9 cellular contexts compared by ENCODE assay signal in genomic region chr18:63971320-63972071, GRCh38. TPM values are rescaled to one million over a fixed set of nuclear protein-coding genes. Genes with fewer than 3 reads are reported as not detected.
DNase-seq lines count a peak whose midpoint lies in the region; FAIRE-seq and TF ChIP-seq lines count a peak whose summit lies in the region.
"Had no signal": no experiment of that assay in that cellular context is flagged by ENCODE, and none has a peak within 500 bp of the region (broad histone marks: within the 10 kb centered on the region; RNA-seq: fewer than 3 reads in every experiment).

No MANE protein-coding gene starts in this region.

- H3K9ac ChIP-seq in kidney (ENCODE audit: low read length in 2 of 2), result no peak overlapping the region

- H3K4me1 Mint-ChIP-seq in activated CD4-positive, alpha-beta T cell treated with anti-CD3 and anti-CD28 coated beads, Interleukin-2, amount 10 ng/mL, durations not matched to agents 7 days and 5 days, result peaks cover 29% of the 10 kb centered on the region
- H3K4me1 Mint-ChIP-seq in activated naive CD8-positive, alpha-beta T cell treated with anti-CD3 and anti-CD28 coated beads for 36 hours, result peaks cover 36% of the 10 kb centered on the region

- H3K9me3 Mint-ChIP-seq in activated CD4-positive, alpha-beta T cell treated with anti-CD3 and anti-CD28 coated beads, Interleukin-2, amount 10 ng/mL, durations not matched to agents 7 days and 5 days, result no peaks in the 10 kb centered on the region
- no peaks in the 10 kb centered on the region for H3K9me3 Mint-ChIP-seq in activated naive CD8-positive, alpha-beta T cell treated with anti-CD3 and anti-CD28 coated beads for 36 hours

- H3K27ac ChIP-seq in kidney (ENCODE audit: low read depth in 2 of 2, low read length in 2 of 2), result peak overlapping the region in 1 of 2 donors; percentile 29

- POLR2A ChIA-PET in activated CD4-positive, alpha-beta T cell treated with anti-CD3 and anti-CD28 coated beads, Interleukin-2, amount 10 ng/mL, durations not matched to agents 7 days and 5 days (lab: Charles Lee), result no interaction called here

- H3K27me3 Mint-ChIP-seq in activated CD4-positive, alpha-beta T cell treated with anti-CD3 and anti-CD28 coated beads, Interleukin-2, amount 10 ng/mL, durations not matched to agents 7 days and 5 days, result peaks cover 3% of the 10 kb centered on the region
- H3K27me3 Mint-ChIP-seq in activated naive CD8-positive, alpha-beta T cell treated with anti-CD3 and anti-CD28 coated beads for 36 hours, result no peaks in the 10 kb centered on the region

- CTCF ChIA-PET in activated CD4-positive, alpha-beta T cell treated with anti-CD3 and anti-CD28 coated beads, Interleukin-2, amount 10 ng/mL, durations not matched to agents 7 days and 5 days (lab: Charles Lee), result interaction anchor here (0.6 to 1.1 kb wide), 2 partner anchors 8 to 35 kb away, joined by 3 read pairs; no protein-coding TSS in a partner anchor

- H3K36me3 ChIP-seq in kidney (ENCODE audit: control insufficient read depth in 1 of 2, insufficient read depth in 2 of 2, low read length in 2 of 2), result no peaks in the 10 kb centered on the region

- peak overlapping the region; percentile 91 for H3K4me3 Mint-ChIP-seq in activated CD4-positive, alpha-beta T cell treated with anti-CD3 and anti-CD28 coated beads, Interleukin-2, amount 10 ng/mL, durations not matched to agents 7 days and 5 days
- peak overlapping the region; percentile 88 for H3K4me3 Mint-ChIP-seq in activated naive CD8-positive, alpha-beta T cell treated with anti-CD3 and anti-CD28 coated beads for 36 hours

- DNase-seq in activated CD4-positive, alpha-beta T cell treated with anti-CD3 and anti-CD28 coated beads, Interleukin-2, amount 10 ng/mL, durations not matched to agents 7 days and 5 days, result no peak
- DNase-seq in activated CD4-positive, alpha-beta T cell treated with anti-CD3 and anti-CD28 coated beads for 4 hours, result no peak
- no peak for DNase-seq in activated naive CD8-positive, alpha-beta T cell treated with anti-CD3 and anti-CD28 coated beads for 36 hours
- no peak for DNase-seq in kidney
- DNase-seq in superior temporal gyrus (ENCODE audit: extremely low spot score), result peak; percentile 58
- no peak for DNase-seq in GM03348 (ENCODE audit: low spot score)
- no peak for DNase-seq in NCI-H2171 (lab: John Stamatoyannopoulos, UW)
- DNase-seq in stimulated activated CD4-positive, alpha-beta T cell treated with anti-CD3 and anti-CD28 coated beads, Interleukin-15, amount 100 ng/mL, for 24 hours, result no peak

- H3K27ac Mint-ChIP-seq in activated CD4-positive, alpha-beta T cell treated with anti-CD3 and anti-CD28 coated beads, Interleukin-2, amount 10 ng/mL, durations not matched to agents 7 days and 5 days, result peak overlapping the region; percentile 98
- H3K27ac Mint-ChIP-seq in activated naive CD8-positive, alpha-beta T cell treated with anti-CD3 and anti-CD28 coated beads for 36 hours, result peak overlapping the region; percentile 95

- TF ChIP-seq CTCF in kidney (IDR thresholded peaks at IDR 0.05; ENCODE audit: borderline replicate concordance, extremely low read depth, insufficient read depth), result no peak

- FAIRE-seq in kidney (lab: Jason Lieb, UNC), result no peak

- H3K4me3 ChIP-seq in kidney (ENCODE audit: low read length in 2 of 2), result peak overlapping the region; percentile 71 to 74

- no peaks in the 10 kb centered on the region for H3K36me3 Mint-ChIP-seq in activated CD4-positive, alpha-beta T cell treated with anti-CD3 and anti-CD28 coated beads, Interleukin-2, amount 10 ng/mL, durations not matched to agents 7 days and 5 days (ENCODE audit: low read depth)
- peaks cover 9% of the 10 kb centered on the region for H3K36me3 Mint-ChIP-seq in activated naive CD8-positive, alpha-beta T cell treated with anti-CD3 and anti-CD28 coated beads for 36 hours

- intact Hi-C loops in kidney (cut with DNase I), result no loop called here

- H3K9me3 ChIP-seq in kidney (ENCODE audit: control insufficient read depth in 1 of 2, low read length in 2 of 2), result no peaks in the 10 kb centered on the region

- H3K4me1 ChIP-seq in kidney (ENCODE audit: control insufficient read depth in 1 of 2, insufficient read depth in 1 of 2, low read depth in 1 of 2, low read length in 2 of 2), result peaks cover 3 to 4% of the 10 kb centered on the region in 2 donors

RNA-seq across cellular contexts. Expression of gene SERPINB8, which starts 1.6 kb away (rescaled TPM):
- total RNA-seq in activated CD4-positive, alpha-beta T cell treated with anti-CD3 and anti-CD28 coated beads, Interleukin-2, amount 10 ng/mL, durations not matched to agents 7 days and 5 days, result 1 to 10 TPM; 5.3 to 6.1 TPM
- 10 to 100 TPM; 16.8 to 17.0 TPM for total RNA-seq in activated naive CD8-positive, alpha-beta T cell treated with anti-CD3 and anti-CD28 coated beads for 36 hours
- 18.1 TPM for total RNA-seq in kidney
- polyA plus RNA-seq in kidney (ENCODE audit: insufficient read depth, low read depth, low replicate concordance), result 1.9 TPM

RNA-seq across cellular contexts. Expression of gene HMSD, which starts 22.4 kb away (rescaled TPM):
- 1 to 10 TPM in 1 of 2 experiments, under 1 TPM in 1; 0.94 to 1.0 TPM for total RNA-seq in activated CD4-positive, alpha-beta T cell treated with anti-CD3 and anti-CD28 coated beads, Interleukin-2, amount 10 ng/mL, durations not matched to agents 7 days and 5 days
- total RNA-seq in activated naive CD8-positive, alpha-beta T cell treated with anti-CD3 and anti-CD28 coated beads for 36 hours, result 1 to 10 TPM; 1.8 to 4.4 TPM
- total RNA-seq in kidney, result 1.4 TPM
- polyA plus RNA-seq in kidney (ENCODE audit: insufficient read depth, low read depth, low replicate concordance), result not detected
- total RNA-seq: lung microvascular endothelial cell had no signal
